ENCODE assay signal across 1 cellular context in genomic region chr14:21072102-21072501, GRCh38.
TF ChIP-seq lines count a peak whose summit lies in the region.

No MANE protein-coding gene starts in this region.

TF ChIP-seq in K562, 482 proteins besides CTCF, POLR2A, EP300 and RAD21:
- no peak for TF ChIP-seq ZNF740 (CRISPR knock-in tag; IDR thresholded peaks at IDR 0.05)
- no peak for TF ChIP-seq ZNF740 (tag; IDR thresholded peaks at IDR 0.05)
- TF ChIP-seq PRDM10 (IDR thresholded peaks at IDR 0.05; ENCODE audit: partially characterized antibody) = peak; percentile 85
